Comparison of ENCODE assay signal across 1 cellular context in the genomic region with DNA sequence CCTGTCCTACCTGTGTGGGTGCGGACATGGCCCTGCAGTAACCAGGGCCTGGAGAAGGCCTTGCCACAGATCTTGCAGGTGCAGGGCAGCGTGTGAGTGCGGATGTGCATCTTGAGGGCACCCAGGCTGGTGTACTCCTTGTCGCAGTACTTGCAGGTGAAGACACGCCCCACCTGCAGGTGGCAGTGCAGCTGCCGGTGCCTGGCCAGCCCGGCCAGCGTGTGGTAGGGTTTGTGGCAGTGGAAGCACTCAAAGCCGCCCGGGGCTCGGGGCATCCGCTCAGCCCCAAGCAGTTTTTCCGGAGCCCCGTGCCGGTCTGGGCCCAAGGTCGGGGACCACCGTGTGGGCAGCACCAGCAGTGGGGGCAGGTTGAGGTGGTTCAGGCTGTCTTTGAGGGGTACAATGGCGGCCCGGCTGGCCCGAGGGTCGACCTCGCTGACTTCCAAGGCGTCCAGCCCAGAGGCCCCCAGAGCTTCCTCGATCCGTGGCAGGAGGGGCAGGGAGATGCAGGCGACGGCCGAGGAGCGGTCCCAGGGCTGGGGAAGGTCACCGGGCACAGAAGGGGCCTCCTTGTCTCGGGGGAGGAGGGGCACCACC.
TF ChIP-seq lines count a peak whose summit lies in the region.

No MANE protein-coding gene starts in this region.

TF ChIP-seq in HepG2, 621 proteins besides CTCF, POLR2A, EP300 and RAD21 (continued from another document and continues in another):
- TF ChIP-seq ATF6 (CRISPR knock-in tag; conservative IDR thresholded peaks at IDR 0.05): no peak
- TF ChIP-seq ZSCAN20 (CRISPR knock-in tag; IDR thresholded peaks at IDR 0.05; ENCODE audit: borderline replicate concordance): peak; percentile 14; the same call in 1 of the 2 replicates
- no peak for TF ChIP-seq NFYC (CRISPR knock-in tag; IDR thresholded peaks at IDR 0.05)
- TF ChIP-seq KDM1A (CRISPR knock-in tag; IDR thresholded peaks at IDR 0.05): no peak
- TF ChIP-seq NONO (IDR thresholded peaks at IDR 0.05): no peak
- no peak; the same call in 1 of the 2 replicates for TF ChIP-seq NONO (CRISPR knock-in tag; conservative IDR thresholded peaks at IDR 0.05)
- peak; percentile 91 for TF ChIP-seq AGO1 (IDR thresholded peaks at IDR 0.05; ENCODE audit: low read depth, low read length, poor library complexity, severe bottlenecking)
- TF ChIP-seq, protein P1, sequence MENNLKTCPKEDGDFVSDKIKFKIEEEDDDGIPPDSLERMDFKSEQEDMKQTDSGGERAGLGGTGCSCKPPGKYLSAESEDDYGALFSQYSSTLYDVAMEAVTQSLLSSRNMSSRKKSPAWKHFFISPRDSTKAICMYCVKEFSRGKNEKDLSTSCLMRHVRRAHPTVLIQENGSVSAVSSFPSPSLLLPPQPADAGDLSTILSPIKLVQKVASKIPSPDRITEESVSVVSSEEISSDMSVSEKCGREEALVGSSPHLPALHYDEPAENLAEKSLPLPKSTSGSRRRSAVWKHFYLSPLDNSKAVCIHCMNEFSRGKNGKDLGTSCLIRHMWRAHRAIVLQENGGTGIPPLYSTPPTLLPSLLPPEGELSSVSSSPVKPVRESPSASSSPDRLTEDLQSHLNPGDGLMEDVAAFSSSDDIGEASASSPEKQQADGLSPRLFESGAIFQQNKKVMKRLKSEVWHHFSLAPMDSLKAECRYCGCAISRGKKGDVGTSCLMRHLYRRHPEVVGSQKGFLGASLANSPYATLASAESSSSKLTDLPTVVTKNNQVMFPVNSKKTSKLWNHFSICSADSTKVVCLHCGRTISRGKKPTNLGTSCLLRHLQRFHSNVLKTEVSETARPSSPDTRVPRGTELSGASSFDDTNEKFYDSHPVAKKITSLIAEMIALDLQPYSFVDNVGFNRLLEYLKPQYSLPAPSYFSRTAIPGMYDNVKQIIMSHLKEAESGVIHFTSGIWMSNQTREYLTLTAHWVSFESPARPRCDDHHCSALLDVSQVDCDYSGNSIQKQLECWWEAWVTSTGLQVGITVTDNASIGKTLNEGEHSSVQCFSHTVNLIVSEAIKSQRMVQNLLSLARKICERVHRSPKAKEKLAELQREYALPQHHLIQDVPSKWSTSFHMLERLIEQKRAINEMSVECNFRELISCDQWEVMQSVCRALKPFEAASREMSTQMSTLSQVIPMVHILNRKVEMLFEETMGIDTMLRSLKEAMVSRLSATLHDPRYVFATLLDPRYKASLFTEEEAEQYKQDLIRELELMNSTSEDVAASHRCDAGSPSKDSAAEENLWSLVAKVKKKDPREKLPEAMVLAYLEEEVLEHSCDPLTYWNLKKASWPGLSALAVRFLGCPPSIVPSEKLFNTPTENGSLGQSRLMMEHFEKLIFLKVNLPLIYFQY (CRISPR knock-in tag; IDR thresholded peaks at IDR 0.05; ENCODE audit: borderline replicate concordance): no peak
- TF ChIP-seq ZNF609 (CRISPR knock-in tag; IDR thresholded peaks at IDR 0.05; ENCODE audit: borderline replicate concordance): no peak
- TF ChIP-seq SMAD1 (CRISPR knock-in tag; IDR thresholded peaks at IDR 0.05; ENCODE audit: borderline replicate concordance, low read depth): no peak
- no peak for TF ChIP-seq FOXK1 (CRISPR knock-in tag; IDR thresholded peaks at IDR 0.05; ENCODE audit: borderline replicate concordance, low read depth)
- TF ChIP-seq, protein P2, sequence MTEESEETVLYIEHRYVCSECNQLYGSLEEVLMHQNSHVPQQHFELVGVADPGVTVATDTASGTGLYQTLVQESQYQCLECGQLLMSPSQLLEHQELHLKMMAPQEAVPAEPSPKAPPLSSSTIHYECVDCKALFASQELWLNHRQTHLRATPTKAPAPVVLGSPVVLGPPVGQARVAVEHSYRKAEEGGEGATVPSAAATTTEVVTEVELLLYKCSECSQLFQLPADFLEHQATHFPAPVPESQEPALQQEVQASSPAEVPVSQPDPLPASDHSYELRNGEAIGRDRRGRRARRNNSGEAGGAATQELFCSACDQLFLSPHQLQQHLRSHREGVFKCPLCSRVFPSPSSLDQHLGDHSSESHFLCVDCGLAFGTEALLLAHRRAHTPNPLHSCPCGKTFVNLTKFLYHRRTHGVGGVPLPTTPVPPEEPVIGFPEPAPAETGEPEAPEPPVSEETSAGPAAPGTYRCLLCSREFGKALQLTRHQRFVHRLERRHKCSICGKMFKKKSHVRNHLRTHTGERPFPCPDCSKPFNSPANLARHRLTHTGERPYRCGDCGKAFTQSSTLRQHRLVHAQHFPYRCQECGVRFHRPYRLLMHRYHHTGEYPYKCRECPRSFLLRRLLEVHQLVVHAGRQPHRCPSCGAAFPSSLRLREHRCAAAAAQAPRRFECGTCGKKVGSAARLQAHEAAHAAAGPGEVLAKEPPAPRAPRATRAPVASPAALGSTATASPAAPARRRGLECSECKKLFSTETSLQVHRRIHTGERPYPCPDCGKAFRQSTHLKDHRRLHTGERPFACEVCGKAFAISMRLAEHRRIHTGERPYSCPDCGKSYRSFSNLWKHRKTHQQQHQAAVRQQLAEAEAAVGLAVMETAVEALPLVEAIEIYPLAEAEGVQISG (CRISPR knock-in tag; IDR thresholded peaks at IDR 0.05): peak; percentile 67
- TF ChIP-seq SMARCC2 (IDR thresholded peaks at IDR 0.05): no peak
- no peak for TF ChIP-seq AHDC1 (CRISPR knock-in tag; IDR thresholded peaks at IDR 0.05; ENCODE audit: borderline replicate concordance)
- no peak for TF ChIP-seq HDAC2 (CRISPR knock-in tag; IDR thresholded peaks at IDR 0.05)
- TF ChIP-seq PCBP1 (IDR thresholded peaks at IDR 0.05; ENCODE audit: borderline replicate concordance, low read depth, low read length): no peak
- no peak for TF ChIP-seq ZNF274 (CRISPR knock-in tag; IDR thresholded peaks at IDR 0.05)
- peak; percentile 41; the same call in 1 of the 2 replicates for TF ChIP-seq ZNF768 (CRISPR knock-in tag; IDR thresholded peaks at IDR 0.05)
- TF ChIP-seq ZBTB8A (CRISPR knock-in tag; IDR thresholded peaks at IDR 0.05; ENCODE audit: borderline replicate concordance, low read depth): no peak
- TF ChIP-seq ZNF83 (CRISPR knock-in tag; IDR thresholded peaks at IDR 0.05; ENCODE audit: borderline replicate concordance): no peak; the same call in 1 of the 2 replicates
- TF ChIP-seq STAT5B (CRISPR knock-in tag; IDR thresholded peaks at IDR 0.05): no peak
- TF ChIP-seq ZNF24 (IDR thresholded peaks at IDR 0.05): no peak
- TF ChIP-seq, protein P3, sequence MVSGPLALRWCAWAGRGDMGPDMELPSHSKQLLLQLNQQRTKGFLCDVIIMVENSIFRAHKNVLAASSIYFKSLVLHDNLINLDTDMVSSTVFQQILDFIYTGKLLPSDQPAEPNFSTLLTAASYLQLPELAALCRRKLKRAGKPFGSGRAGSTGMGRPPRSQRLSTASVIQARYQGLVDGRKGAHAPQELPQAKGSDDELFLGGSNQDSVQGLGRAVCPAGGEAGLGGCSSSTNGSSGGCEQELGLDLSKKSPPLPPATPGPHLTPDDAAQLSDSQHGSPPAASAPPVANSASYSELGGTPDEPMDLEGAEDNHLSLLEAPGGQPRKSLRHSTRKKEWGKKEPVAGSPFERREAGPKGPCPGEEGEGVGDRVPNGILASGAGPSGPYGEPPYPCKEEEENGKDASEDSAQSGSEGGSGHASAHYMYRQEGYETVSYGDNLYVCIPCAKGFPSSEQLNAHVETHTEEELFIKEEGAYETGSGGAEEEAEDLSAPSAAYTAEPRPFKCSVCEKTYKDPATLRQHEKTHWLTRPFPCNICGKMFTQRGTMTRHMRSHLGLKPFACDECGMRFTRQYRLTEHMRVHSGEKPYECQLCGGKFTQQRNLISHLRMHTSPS (CRISPR knock-in tag; IDR thresholded peaks at IDR 0.05; ENCODE audit: low read depth): peak; percentile 44; the same call in 1 of the 2 replicates
- TF ChIP-seq ZMYM3 (CRISPR knock-in tag; IDR thresholded peaks at IDR 0.05): no peak
- TF ChIP-seq ZFP36 (IDR thresholded peaks at IDR 0.05; ENCODE audit: borderline replicate concordance, low read depth, low read length, partially characterized antibody): no peak
- TF ChIP-seq, protein P4, sequence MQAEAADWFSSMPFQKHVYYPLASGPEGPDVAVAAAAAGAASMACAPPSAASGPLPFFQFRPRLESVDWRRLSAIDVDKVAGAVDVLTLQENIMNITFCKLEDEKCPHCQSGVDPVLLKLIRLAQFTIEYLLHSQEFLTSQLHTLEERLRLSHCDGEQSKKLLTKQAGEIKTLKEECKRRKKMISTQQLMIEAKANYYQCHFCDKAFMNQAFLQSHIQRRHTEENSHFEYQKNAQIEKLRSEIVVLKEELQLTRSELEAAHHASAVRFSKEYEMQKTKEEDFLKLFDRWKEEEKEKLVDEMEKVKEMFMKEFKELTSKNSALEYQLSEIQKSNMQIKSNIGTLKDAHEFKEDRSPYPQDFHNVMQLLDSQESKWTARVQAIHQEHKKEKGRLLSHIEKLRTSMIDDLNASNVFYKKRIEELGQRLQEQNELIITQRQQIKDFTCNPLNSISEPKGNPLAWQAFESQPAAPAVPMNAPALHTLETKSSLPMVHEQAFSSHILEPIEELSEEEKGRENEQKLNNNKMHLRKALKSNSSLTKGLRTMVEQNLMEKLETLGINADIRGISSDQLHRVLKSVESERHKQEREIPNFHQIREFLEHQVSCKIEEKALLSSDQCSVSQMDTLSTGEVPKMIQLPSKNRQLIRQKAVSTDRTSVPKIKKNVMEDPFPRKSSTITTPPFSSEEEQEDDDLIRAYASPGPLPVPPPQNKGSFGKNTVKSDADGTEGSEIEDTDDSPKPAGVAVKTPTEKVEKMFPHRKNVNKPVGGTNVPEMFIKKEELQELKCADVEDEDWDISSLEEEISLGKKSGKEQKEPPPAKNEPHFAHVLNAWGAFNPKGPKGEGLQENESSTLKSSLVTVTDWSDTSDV (CRISPR knock-in tag; IDR thresholded peaks at IDR 0.05): no peak
